ENCODE assay signal across 27 cellular contexts in the genomic region with DNA sequence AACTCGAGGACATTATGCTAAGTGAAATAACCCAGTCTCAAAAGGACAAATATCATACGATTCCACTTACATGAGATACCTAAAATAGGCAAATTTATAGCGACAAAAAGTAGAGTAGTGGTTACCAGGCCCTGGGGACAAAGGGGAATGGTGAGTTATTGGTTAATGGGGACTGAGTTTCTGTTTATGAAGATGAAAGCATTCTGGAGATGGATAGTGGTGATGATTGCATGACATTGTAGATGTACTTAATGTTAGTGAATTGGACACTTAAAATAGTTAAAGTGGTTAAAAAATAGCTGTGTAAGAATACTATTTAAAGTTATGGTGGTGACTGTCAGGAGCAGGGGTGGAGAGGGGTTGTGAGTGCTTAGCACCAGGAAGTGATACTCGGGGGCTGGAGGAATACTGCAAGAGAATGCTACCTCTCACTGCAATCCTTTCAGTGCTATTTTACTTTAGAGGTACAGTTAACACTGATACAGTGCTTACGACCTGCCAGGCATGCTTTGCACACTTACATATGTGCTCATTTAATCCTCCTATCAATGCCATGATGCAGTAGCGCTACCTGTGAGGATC. TPM values are rescaled to one million over a fixed set of nuclear protein-coding genes. Genes with fewer than 3 reads are reported as not detected.
"Had no signal": no experiment of that assay in that cellular context is flagged by ENCODE, and none has a peak within 500 bp of the region (broad histone marks: within the 10 kb centered on the region; RNA-seq: fewer than 3 reads in every experiment).

No MANE protein-coding gene starts in this region.

- H3K36me3 Mint-ChIP-seq: activated naive CD4-positive, alpha-beta T cell treated with anti-CD3 and anti-CD28 coated beads, Interleukin-2, amount 10 ng/mL, durations not matched to agents 7 days and 5 days; brain had no signal

- H3K36me3 ChIP-seq: tibial artery had no signal

- H3K9me3 ChIP-seq: mucosa of descending colon, tibial artery had no signal

- H3K27ac Mint-ChIP-seq: activated naive CD4-positive, alpha-beta T cell treated with anti-CD3 and anti-CD28 coated beads, Interleukin-2, amount 10 ng/mL, durations not matched to agents 7 days and 5 days; activated naive CD8-positive, alpha-beta T cell treated with anti-CD3 and anti-CD28 coated beads, Interleukin-2, amount 50 U/mL, for 24 hours; endodermal cell; memory B cell; naive B cell had no signal

- H3K27me3 ChIP-seq: tibial artery had no signal

- H3K27ac ChIP-seq: epithelial cell of prostate, tibial artery had no signal

- DNase-seq: activated CD4-positive, alpha-beta T cell treated with anti-CD3 and anti-CD28 coated beads, Interleukin-2, amount 50 U/mL, for 1 hour; activated CD8-positive, alpha-beta memory T cell treated with anti-CD3 and anti-CD28 coated beads, Interleukin-2, amount 50 U/mL, for 4 hours; activated naive CD4-positive, alpha-beta T cell treated with anti-CD3 and anti-CD28 coated beads, Interleukin-2, amount 10 ng/mL, durations not matched to agents 7 days and 5 days; activated naive CD8-positive, alpha-beta T cell treated with anti-CD3 and anti-CD28 coated beads, Interleukin-2, amount 50 U/mL, for 24 hours; activated T-cell treated with anti-CD3 and anti-CD28 coated beads, Interleukin-2, amount 50 U/mL, for 4 hours; anterior cingulate cortex; caudate nucleus; endodermal cell; foreskin fibroblast; mucosa of descending colon; naive B cell; right cardiac atrium; stimulated activated CD4-positive, alpha-beta T cell treated with anti-CD3 and anti-CD28 coated beads, Interleukin-2, amount 100 ng/mL, for 24 hours; stimulated activated naive CD8-positive, alpha-beta T cell treated with anti-CD3 and anti-CD28 coated beads, Interleukin-15, Interleukin-2, amounts not matched to agents 100 U/mL and 50 U/mL, for 24 hours; substantia nigra; tibial artery had no signal

- H3K4me3 Mint-ChIP-seq: activated naive CD4-positive, alpha-beta T cell treated with anti-CD3 and anti-CD28 coated beads, Interleukin-2, amount 10 ng/mL, durations not matched to agents 7 days and 5 days; activated naive CD8-positive, alpha-beta T cell treated with anti-CD3 and anti-CD28 coated beads, Interleukin-2, amount 50 U/mL, for 24 hours; activated T-cell treated with anti-CD3 and anti-CD28 coated beads, Interleukin-2, amount 50 U/mL, for 4 hours; brain; endodermal cell; memory B cell; naive B cell; neural crest cell had no signal

- H3K27me3 Mint-ChIP-seq: activated naive CD8-positive, alpha-beta T cell treated with anti-CD3 and anti-CD28 coated beads, Interleukin-2, amount 50 U/mL, for 24 hours had no signal

- H3K9me3 Mint-ChIP-seq: activated naive CD4-positive, alpha-beta T cell treated with anti-CD3 and anti-CD28 coated beads, Interleukin-2, amount 10 ng/mL, durations not matched to agents 7 days and 5 days; endodermal cell had no signal

- ATAC-seq: activated CD4-positive, CD25-positive, alpha-beta regulatory T cell treated with anti-CD3 and anti-CD28 coated beads, Interleukin-2, amount 50 U/mL, for 24 hours; activated naive CD8-positive, alpha-beta T cell treated with anti-CD3 and anti-CD28 coated beads, Interleukin-2, amount 50 U/mL, for 24 hours; activated T-cell treated with anti-CD3 and anti-CD28 coated beads, Interleukin-2, amount 50 U/mL, for 4 hours; mucosa of descending colon; right cardiac atrium; stimulated activated naive CD8-positive, alpha-beta T cell treated with anti-CD3 and anti-CD28 coated beads, Interleukin-15, Interleukin-2, amounts not matched to agents 100 U/mL and 50 U/mL, for 24 hours had no signal

- H3K4me1 ChIP-seq: tibial artery had no signal

- H3K4me1 Mint-ChIP-seq: activated naive CD4-positive, alpha-beta T cell treated with anti-CD3 and anti-CD28 coated beads, Interleukin-2, amount 10 ng/mL, durations not matched to agents 7 days and 5 days; activated naive CD8-positive, alpha-beta T cell treated with anti-CD3 and anti-CD28 coated beads, Interleukin-2, amount 50 U/mL, for 24 hours; endodermal cell; naive B cell; neural crest cell had no signal

- H3K4me3 ChIP-seq: mucosa of descending colon, tibial artery had no signal

RNA-seq across cellular contexts. Expression of gene TEX36, which starts 16.7 kb away (rescaled TPM):
- total RNA-seq: activated T-cell treated with anti-CD3 and anti-CD28 coated beads, Interleukin-2, amount 50 U/mL, for 4 hours; endodermal cell; glomerular endothelial cell; liver; mucosa of descending colon; neural crest cell; omental fat pad; posterior vena cava; right cardiac atrium; skeletal muscle tissue; urinary bladder had no signal
- polyA plus RNA-seq: liver, right cardiac atrium, urinary bladder had no signal
